ENCODE assay signal across 15 cellular contexts in the genomic region with DNA sequence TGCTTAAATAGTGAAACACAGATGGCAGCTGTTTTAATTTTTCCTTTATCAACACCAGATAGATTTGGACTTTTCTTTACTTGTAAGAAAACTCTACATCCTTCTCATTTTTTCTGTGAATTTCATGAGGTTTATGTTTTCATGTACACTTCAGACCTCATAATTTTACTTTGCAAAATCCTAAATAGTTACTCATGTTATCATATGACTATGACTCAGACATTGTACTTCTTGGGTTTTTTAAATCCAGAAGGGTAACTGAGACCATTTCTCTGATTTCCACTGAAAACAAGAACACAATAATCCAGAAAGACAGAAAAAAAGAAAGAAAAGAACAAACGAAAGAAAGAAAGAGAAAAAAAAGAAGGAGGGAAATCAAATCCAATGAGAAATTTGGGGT.
DNase-seq lines count a peak whose midpoint lies in the region; ATAC-seq and TF ChIP-seq lines count a peak whose summit lies in the region.
"Had no signal": no experiment of that assay in that cellular context is flagged by ENCODE, and none has a peak within 500 bp of the region (broad histone marks: within the 10 kb centered on the region; RNA-seq: fewer than 3 reads in every experiment).

No MANE protein-coding gene starts in this region.

- peaks cover 8% of the 10 kb centered on the region for H3K27me3 Mint-ChIP-seq in GM23338 (ENCODE audit: insufficient read depth, low read depth, poor library complexity)
- no peaks in the 10 kb centered on the region for H3K27me3 Mint-ChIP-seq in nephron progenitor cell (ENCODE audit: low read depth, poor library complexity)
- no peaks in the 10 kb centered on the region for H3K27me3 Mint-ChIP-seq in stimulated activated memory B cell treated with anti-CD40 and anti-IgM and Interleukin-4, amounts not matched to agents 10 μg/mL and 1 μg/mL and 100 μg/mL, for 72 hours
- H3K27me3 Mint-ChIP-seq: CD4-positive, CD25-positive, alpha-beta regulatory T cell had no signal

- DNase-seq in GM23338 (ENCODE audit: low spot score), result no peak
- peak; percentile 18 for DNase-seq in PC-3
- peak; percentile 47 for DNase-seq in dedifferentiated amniotic fluid mesenchymal stem cell (ENCODE audit: extremely low spot score)
- no peak for DNase-seq in nephron progenitor cell
- DNase-seq in NCI-H748 treated with DMSO at 0.1 percent for 48 hours (lab: John Stamatoyannopoulos, UW), result no peak
- no peak for DNase-seq in GM10248 (ENCODE audit: extremely low spot score)
- DNase-seq: ACHN; CD4-positive, CD25-positive, alpha-beta regulatory T cell; KBM-7; NCI-H1092; Right ventricle myocardium superior; SK-N-SH had no signal

- no TSS peak for BruUV-seq in PC-3 (replicated peaks; lab: Mats Ljungman, UMichigan)

- H3K4me1 ChIP-seq in GM23338 (ENCODE audit: insufficient read depth) (no peaks in the 10 kb centered on the region), PC-3 (ENCODE audit: insufficient read depth, low read length) (peaks cover 3% of the 10 kb centered on the region; the same call in 1 of the 2 replicates)

- H3K27me3 ChIP-seq in GM23338 (ENCODE audit: insufficient read depth) (no peaks in the 10 kb centered on the region), PC-3 (ENCODE audit: low read length) (no peaks in the 10 kb centered on the region)

- no peaks in the 10 kb centered on the region for H3K79me2 ChIP-seq in GM23338 (replicated peaks; ENCODE audit: insufficient read depth)
- no peaks in the 10 kb centered on the region for H3K79me2 ChIP-seq in PC-3 (ENCODE audit: low read length)

- H2AFZ ChIP-seq in GM23338 (peak overlapping the region; percentile 23; the same call in 1 of the 2 replicates), PC-3 (ENCODE audit: low read length) (0 out of 2 replicates have a peak overlapping the region, but pooled peaks have one; percentile 37)

- peaks cover 18% of the 10 kb centered on the region; the same call in 2 of the 3 replicates for H3K9me3 Mint-ChIP-seq in GM23338
- peaks cover 15% of the 10 kb centered on the region for H3K9me3 Mint-ChIP-seq in nephron progenitor cell
- H3K9me3 Mint-ChIP-seq in stimulated activated memory B cell treated with anti-CD40 and anti-IgM and Interleukin-4, amounts not matched to agents 10 μg/mL and 1 μg/mL and 100 μg/mL, for 72 hours, result peaks cover 3% of the 10 kb centered on the region

- H3K4me3 Mint-ChIP-seq in GM23338, result no peak overlapping the region
- no peak overlapping the region for H3K4me3 Mint-ChIP-seq in nephron progenitor cell
- H3K4me3 Mint-ChIP-seq in stimulated activated memory B cell treated with anti-CD40 and anti-IgM and Interleukin-4, amounts not matched to agents 10 μg/mL and 1 μg/mL and 100 μg/mL, for 72 hours, result no peak overlapping the region
- H3K4me3 Mint-ChIP-seq: CD4-positive, CD25-positive, alpha-beta regulatory T cell had no signal

- ATAC-seq in GM23338 (no peak), PC-3 (peak; percentile 62; the same call in 1 of the 2 replicates), GM19463 (IDR thresholded peaks at IDR 0.05; ENCODE audit: unreplicated experiment) (no peak)
- no peak for ATAC-seq in stimulated activated memory B cell treated with anti-CD40 and anti-IgM and Interleukin-4, amounts not matched to agents 10 μg/mL and 1 μg/mL and 100 μg/mL, for 72 hours
- ATAC-seq: HCT116 had no signal

- H3K27ac ChIP-seq in GM23338 (ENCODE audit: low read depth) (no peak overlapping the region), PC-3 (ENCODE audit: low read length) (no peak overlapping the region; the same call in 1 of the 2 replicates)

- H4K20me1 ChIP-seq in GM23338 (replicated peaks; ENCODE audit: insufficient read depth) (no peaks in the 10 kb centered on the region), PC-3 (ENCODE audit: low read length) (no peaks in the 10 kb centered on the region)

- TF ChIP-seq CTCF in GM23338 (conservative IDR thresholded peaks at IDR 0.05; ENCODE audit: low read depth in 2 of 2) (no peak), PC-3 (conservative IDR thresholded peaks at IDR 0.05; ENCODE audit: low read depth, low read length) (no peak), nephron progenitor cell (IDR thresholded peaks at IDR 0.05) (no peak), GM10248 (IDR thresholded peaks at IDR 0.05; ENCODE audit: control extremely low read depth, extremely low read depth, low read depth, missing control alignments) (no peak)

- H3K27ac Mint-ChIP-seq in GM23338, result no peak overlapping the region
- H3K27ac Mint-ChIP-seq in nephron progenitor cell, result peak overlapping the region; percentile 37
- no peak overlapping the region for H3K27ac Mint-ChIP-seq in stimulated activated memory B cell treated with anti-CD40 and anti-IgM and Interleukin-4, amounts not matched to agents 10 μg/mL and 1 μg/mL and 100 μg/mL, for 72 hours
- H3K27ac Mint-ChIP-seq: CD4-positive, CD25-positive, alpha-beta regulatory T cell had no signal

- H3K9me2 ChIP-seq in GM23338 (ENCODE audit: insufficient read depth) (peaks cover 5% of the 10 kb centered on the region; the same call in 1 of the 2 replicates), PC-3 (replicated peaks; ENCODE audit: low read length) (no peaks in the 10 kb centered on the region)
- H3K9me2 ChIP-seq: SK-N-SH had no signal

- H3F3A ChIP-seq in GM23338 (replicated peaks; ENCODE audit: low read depth) (no peaks in the 10 kb centered on the region), PC-3 (ENCODE audit: low read length, unreplicated experiment) (no peaks in the 10 kb centered on the region)

- no peak overlapping the region for H3K4me3 ChIP-seq in GM23338
- no peak overlapping the region for H3K4me3 ChIP-seq in PC-3 (ENCODE audit: low read length)

- H3K36me3 ChIP-seq in GM23338 (ENCODE audit: insufficient read depth), result no peaks in the 10 kb centered on the region
- no peaks in the 10 kb centered on the region for H3K36me3 ChIP-seq in PC-3 (ENCODE audit: low read depth, low read length)

- intact Hi-C loops in PC-3 (cut with micrococcal nuclease), result no loop called here

- H3K4me1 Mint-ChIP-seq in GM23338, result no peaks in the 10 kb centered on the region
- H3K4me1 Mint-ChIP-seq in nephron progenitor cell, result no peaks in the 10 kb centered on the region
- no peaks in the 10 kb centered on the region for H3K4me1 Mint-ChIP-seq in stimulated activated memory B cell treated with anti-CD40 and anti-IgM and Interleukin-4, amounts not matched to agents 10 μg/mL and 1 μg/mL and 100 μg/mL, for 72 hours
- H3K4me1 Mint-ChIP-seq: CD4-positive, CD25-positive, alpha-beta regulatory T cell had no signal

- CTCF ChIA-PET in PC-3 (lab: Charles Lee), result no interaction called here
- CTCF ChIA-PET in GM10248 (lab: Yijun Ruan, JAX), result no interaction called here

- H3K4me2 ChIP-seq in GM23338 (no peak overlapping the region), PC-3 (ENCODE audit: low read length) (no peak overlapping the region)
- H3K4me2 ChIP-seq: SK-N-SH had no signal

- no peak overlapping the region for H3K9ac ChIP-seq in PC-3 (ENCODE audit: low read length)
- H3K9ac ChIP-seq: SK-N-SH had no signal

- POLR2A ChIA-PET in PC-3 (lab: Charles Lee; ENCODE audit: unreplicated experiment) (interaction anchor here (0.6 kb wide), 1 partner anchor 8 kb away, joined by 3 read pairs; no protein-coding TSS in a partner anchor), GM10248 (lab: Yijun Ruan, JAX) (no interaction called here)

- H3K36me3 Mint-ChIP-seq in GM23338 (ENCODE audit: low read depth) (peaks cover 7% of the 10 kb centered on the region; the same call in 1 of the 3 replicates), nephron progenitor cell (ENCODE audit: low read depth) (no peaks in the 10 kb centered on the region)
- no peaks in the 10 kb centered on the region for H3K36me3 Mint-ChIP-seq in stimulated activated memory B cell treated with anti-CD40 and anti-IgM and Interleukin-4, amounts not matched to agents 10 μg/mL and 1 μg/mL and 100 μg/mL, for 72 hours
- H3K36me3 Mint-ChIP-seq: CD4-positive, CD25-positive, alpha-beta regulatory T cell had no signal

- peaks cover 7% of the 10 kb centered on the region; the same call in 1 of the 2 replicates for H3K9me3 ChIP-seq in PC-3 (ENCODE audit: low read length)
- H3K9me3 ChIP-seq: SK-N-SH had no signal

TF ChIP-seq in GM23338, 12 proteins besides CTCF, POLR2A, EP300 and RAD21 (continues in another document):
- no peak for TF ChIP-seq POLR2AphosphoS5 (IDR thresholded peaks at IDR 0.05; ENCODE audit: low read depth)
- TF ChIP-seq ZNF331 (CRISPR knock-in tag; IDR thresholded peaks at IDR 0.05; ENCODE audit: low read depth), result no peak
- no peak for TF ChIP-seq STAT1 (IDR thresholded peaks at IDR 0.05; ENCODE audit: unreplicated experiment)
- TF ChIP-seq EZH2phosphoT487 (IDR thresholded peaks at IDR 0.05; ENCODE audit: unreplicated experiment), result no peak
- TF ChIP-seq, protein P1, sequence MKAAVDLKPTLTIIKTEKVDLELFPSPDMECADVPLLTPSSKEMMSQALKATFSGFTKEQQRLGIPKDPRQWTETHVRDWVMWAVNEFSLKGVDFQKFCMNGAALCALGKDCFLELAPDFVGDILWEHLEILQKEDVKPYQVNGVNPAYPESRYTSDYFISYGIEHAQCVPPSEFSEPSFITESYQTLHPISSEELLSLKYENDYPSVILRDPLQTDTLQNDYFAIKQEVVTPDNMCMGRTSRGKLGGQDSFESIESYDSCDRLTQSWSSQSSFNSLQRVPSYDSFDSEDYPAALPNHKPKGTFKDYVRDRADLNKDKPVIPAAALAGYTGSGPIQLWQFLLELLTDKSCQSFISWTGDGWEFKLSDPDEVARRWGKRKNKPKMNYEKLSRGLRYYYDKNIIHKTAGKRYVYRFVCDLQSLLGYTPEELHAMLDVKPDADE (IDR thresholded peaks at IDR 0.05), result no peak
- no peak for TF ChIP-seq NANOG (IDR thresholded peaks at IDR 0.05; ENCODE audit: borderline replicate concordance)
- TF ChIP-seq EZH2 (IDR thresholded peaks at IDR 0.05; ENCODE audit: low read depth, unreplicated experiment), result no peak
- no peak for TF ChIP-seq CREB1 (CRISPR knock-in tag; IDR thresholded peaks at IDR 0.05; ENCODE audit: low read depth)

Comparison
In these comparisons a context has a peak if more than half of its experiments do, and no peak if none do; other contexts are left out.
1. DNase-seq: peak in PC-3 (single experiment) and dedifferentiated amniotic fluid mesenchymal stem cell (single experiment); none in GM23338 (single experiment), nephron progenitor cell (single experiment), NCI-H748 treated with DMSO at 0.1 percent for 48 hours (single experiment) and GM10248 (single experiment).